14 cellular contexts compared by ENCODE assay signal in the genomic region with DNA sequence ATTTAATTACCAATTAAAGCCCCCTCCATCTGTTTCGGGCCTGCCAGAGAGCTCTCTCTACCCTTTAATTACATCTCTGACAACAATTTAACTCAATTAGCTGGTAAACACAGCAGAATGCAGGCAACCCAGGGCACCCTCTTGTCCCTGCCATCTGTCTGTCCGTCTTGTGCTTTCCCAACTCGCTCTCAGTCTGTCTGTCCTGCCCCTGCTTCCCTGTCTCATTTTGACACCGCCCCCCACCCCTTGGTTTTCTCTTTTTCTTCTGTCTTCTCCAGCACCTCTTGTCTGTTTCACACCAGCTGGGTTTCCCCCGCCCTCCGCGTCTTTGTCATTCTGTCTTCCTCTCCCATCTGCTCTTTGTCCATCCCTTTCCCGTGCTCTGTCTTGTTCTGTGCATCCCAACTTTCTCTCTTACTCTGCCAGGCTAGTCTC. TPM values are rescaled to one million over a fixed set of nuclear protein-coding genes. Genes with fewer than 3 reads are reported as not detected.
DNase-seq lines count a peak whose midpoint lies in the region; ATAC-seq, FAIRE-seq and TF ChIP-seq lines count a peak whose summit lies in the region.
"Had no signal": no experiment of that assay in that cellular context is flagged by ENCODE, and none has a peak within 500 bp of the region (broad histone marks: within the 10 kb centered on the region; RNA-seq: fewer than 3 reads in every experiment).

No MANE protein-coding gene starts in this region.

- H3K9me3 ChIP-seq in HepG2 (ENCODE audit: low read length) (no peaks in the 10 kb centered on the region), right lobe of liver (no peaks in the 10 kb centered on the region), iPS-18a (ENCODE audit: control insufficient read depth, low read depth, low read length) (no peaks in the 10 kb centered on the region)
- H3K9me3 ChIP-seq: body of pancreas, left lung had no signal

- no peak for FAIRE-seq in HepG2 (lab: Jason Lieb, UNC)

- H3K79me2 ChIP-seq in HepG2 (ENCODE audit: insufficient read depth, low read length) = no peaks in the 10 kb centered on the region

- H3K4me3 ChIP-seq in HepG2 (replicated peaks in 1 of 3; ENCODE audit: insufficient read depth in 1 of 3, low read depth in 2 of 3, low read length in 3 of 3) (no peak overlapping the region), right lobe of liver (no peak overlapping the region), iPS-18a (ENCODE audit: low read length) (peak overlapping the region; percentile 29)
- H3K4me3 ChIP-seq: body of pancreas, left lung had no signal

- TF ChIP-seq RAD21 in HepG2 (CRISPR knock-in tag; IDR thresholded peaks at IDR 0.05) = no peak

- intact Hi-C loops in HepG2 (cut with micrococcal nuclease; ENCODE audit: unreplicated experiment) = no loop called here
- intact Hi-C loops in right lobe of liver (cut with DNase I) = no loop called here

- H3K27ac ChIP-seq in HepG2 (ENCODE audit: extremely low read length, insufficient read depth, low read length) (no peak overlapping the region), right lobe of liver (peak overlapping the region in 1 of 3 donors; percentile 12), iPS-18a (ENCODE audit: low read length) (peak overlapping the region; percentile 94)

- no peak for TF ChIP-seq CTCF in HepG2 (CRISPR knock-in tag; IDR thresholded peaks at IDR 0.05)
- no peak for TF ChIP-seq CTCF in right lobe of liver (IDR thresholded peaks at IDR 0.05)

- no peak overlapping the region for H3K4me2 ChIP-seq in HepG2 (ENCODE audit: low read depth, low read length)

- peaks cover 20% of the 10 kb centered on the region for H3K4me1 ChIP-seq in HepG2 (ENCODE audit: insufficient read depth, low read length)
- H3K4me1 ChIP-seq in right lobe of liver = no peaks in the 10 kb centered on the region
- peaks cover 48% of the 10 kb centered on the region for H3K4me1 ChIP-seq in iPS-18a (ENCODE audit: control insufficient read depth, low read depth, low read length)

- H3K36me3 ChIP-seq in HepG2 (replicated peaks in 1 of 2; ENCODE audit: control insufficient read depth in 1 of 2, insufficient read depth in 2 of 2, low read length in 2 of 2) = no peaks in the 10 kb centered on the region
- no peaks in the 10 kb centered on the region for H3K36me3 ChIP-seq in right lobe of liver
- H3K36me3 ChIP-seq in iPS-18a (ENCODE audit: control insufficient read depth, low read depth, low read length) = no peaks in the 10 kb centered on the region
- H3K36me3 ChIP-seq: left lung had no signal

- CTCF ChIA-PET in HepG2 (lab: Yijun Ruan, JAX; ENCODE audit: low intra/inter-chr PET ratio, low total read pairs) = no interaction called here

- peaks cover 2 to 31% of the 10 kb centered on the region in 2 experiments; a peak in 4 of 5 replicates for H3K27me3 ChIP-seq in HepG2 (ENCODE audit: control insufficient read depth in 1 of 2, insufficient read depth in 2 of 2, low read length in 2 of 2)
- no peaks in the 10 kb centered on the region for H3K27me3 ChIP-seq in right lobe of liver
- H3K27me3 ChIP-seq in iPS-18a (ENCODE audit: control insufficient read depth, insufficient read depth, low read length) = no peaks in the 10 kb centered on the region
- H3K27me3 ChIP-seq: body of pancreas had no signal

- in situ Hi-C loops in HepG2 (cut with HindIII; ENCODE audit: extremely low pct_ligation_motif_present, low pct_unique_long_range_greater_than_20kb) = no loop called here

- 70% methylated on average over 8 of the region's 8 CpGs for WGBS in HepG2 (ENCODE audit: low lambda C conversion rate)
- 54% methylated on average over 7 of the region's 8 CpGs for WGBS in right lobe of liver (ENCODE audit: insufficient coverage, low coverage, low lambda C conversion rate, missing lambda C conversion rate)

- TF ChIP-seq POLR2A in HepG2 (IDR thresholded peaks at IDR 0.05; ENCODE audit: insufficient read depth in 1 of 2, low read depth in 2 of 2, low read length in 2 of 2) (no peak), right lobe of liver (IDR thresholded peaks at IDR 0.05) (no peak)

- POLR2A ChIA-PET in HepG2 (lab: Yijun Ruan, JAX) = no interaction called here

- no peaks in the 10 kb centered on the region for H4K20me1 ChIP-seq in HepG2 (ENCODE audit: insufficient read depth, low read length)

- DNase-seq in HepG2 (ENCODE audit: low spot score) (no peak), right lobe of liver (no peak), NCI-H82 treated with DMSO at 0.1 percent for 48 hours (lab: John Stamatoyannopoulos, UW; ENCODE audit: unreplicated experiment) (peak; percentile 100), dermis blood vessel endothelial cell (no peak), AG08396 (ENCODE audit: low spot score) (no peak)
- no peak for DNase-seq in stimulated activated naive CD4-positive, alpha-beta T cell (lab: John Stamatoyannopoulos, UW)
- DNase-seq: activated CD8-positive, alpha-beta memory T cell treated with anti-CD3 and anti-CD28 coated beads, Interleukin-2, amount 50 U/mL, for 48 hours; body of pancreas; KG1; left lung had no signal

- H3K9ac ChIP-seq in HepG2 (ENCODE audit: insufficient read depth, low read depth, low read length) (no peak overlapping the region), iPS-18a (ENCODE audit: low read length) (peak overlapping the region; percentile 63)

- no peak for ATAC-seq in HepG2
- ATAC-seq in right lobe of liver = no peak
- no peak for ATAC-seq in HG03045 (IDR thresholded peaks at IDR 0.05; ENCODE audit: unreplicated experiment)
- ATAC-seq: body of pancreas, left lung had no signal

- no peak overlapping the region for H2AFZ ChIP-seq in HepG2 (ENCODE audit: low read length)

- TF ChIP-seq EP300 in HepG2 (IDR thresholded peaks at IDR 0.05; ENCODE audit: low read depth in 2 of 2, low read length in 2 of 2) (no peak), HepG2 (CRISPR knock-in tag; IDR thresholded peaks at IDR 0.05; ENCODE audit: borderline replicate concordance) (no peak)

- no TSS peak for BruUV-seq in HepG2 (replicated peaks; lab: Mats Ljungman, UMichigan)

RNA-seq across cellular contexts. Expression of a gene that starts 32.8 kb away (rescaled TPM):
- 86.8 and 128 TPM in 2 replicates for total RNA-seq in HepG2 (2016; rRNA removed; fragmentation: Illumina TruSeq; extraction: Trizol)
- total RNA-seq in HepG2 (2016; cell fraction: cytosol; rRNA removed; fragmentation: Illumina TruSeq; extraction: Trizol; ENCODE audit: low read depth) = 13.1 and 20.6 TPM in 2 replicates
- 90.9 and 132 TPM in 2 replicates for total RNA-seq in HepG2 (2016; cell fraction: insoluble cytoplasmic fraction; rRNA removed; fragmentation: Illumina TruSeq; extraction: Trizol)
- total RNA-seq in HepG2 (2016; cell fraction: membrane; rRNA removed; fragmentation: Illumina TruSeq; extraction: Trizol) = 26.2 and 30.9 TPM in 2 replicates
- 159 and 187 TPM in 2 replicates for total RNA-seq in HepG2 (2016; cell fraction: nucleus; rRNA removed; fragmentation: Illumina TruSeq; extraction: Trizol)
- polyA plus RNA-seq in HepG2 (2011; rRNA removed) = 154 and 183 TPM in 2 replicates
- 59.3 and 67.0 TPM in 2 replicates for polyA plus RNA-seq in HepG2 (2011; cell fraction: cytosol; rRNA removed)
- 2,013 and 2,090 TPM in 2 replicates for polyA plus RNA-seq in HepG2 (2011; cell fraction: nucleus; rRNA removed)
- 136 and 152 TPM in 2 replicates for polyA plus RNA-seq in HepG2 (2012)
- polyA plus RNA-seq in HepG2 (2016; cell fraction: cytosol; fragmentation: Illumina TruSeq; extraction: Trizol; ENCODE audit: low read depth) = 10.8 and 13.3 TPM in 2 replicates
- polyA plus RNA-seq in HepG2 (2016; cell fraction: insoluble cytoplasmic fraction; fragmentation: Illumina TruSeq; extraction: Trizol; ENCODE audit: low read depth) = 72.7 and 80.7 TPM in 2 replicates
- polyA plus RNA-seq in HepG2 (2016; cell fraction: membrane; fragmentation: Illumina TruSeq; extraction: Trizol; ENCODE audit: low read depth) = 16.6 and 19.4 TPM in 2 replicates
- polyA plus RNA-seq in HepG2 (2016; cell fraction: nucleus; fragmentation: Illumina TruSeq; extraction: Trizol; ENCODE audit: insufficient read depth, low read depth) = 373 and 385 TPM in 2 replicates
- polyA minus RNA-seq in HepG2 (2011; rRNA and poly(A)+ RNA removed; ENCODE audit: low replicate concordance) = 116 and 143 TPM in 2 replicates
- polyA minus RNA-seq in HepG2 (2011; cell fraction: cytosol; rRNA and poly(A)+ RNA removed) = 25.7 and 29.3 TPM in 2 replicates
- 252 and 268 TPM in 2 replicates for polyA minus RNA-seq in HepG2 (2011; cell fraction: nucleus; rRNA and poly(A)+ RNA removed)
- total RNA-seq in right lobe of liver = 100 to 1,000 TPM in 3 of 6 experiments, 10 to 100 TPM in 3; 47.3 to 119 (median 99.7) TPM
- 48.0 and 76.6 TPM in 2 replicates for total RNA-seq in dermis blood vessel endothelial cell

RNA-seq across cellular contexts. Expression of a gene that starts 33.9 kb away (rescaled TPM):
- 0.74 and 1.5 TPM in 2 replicates for total RNA-seq in HepG2 (2016; rRNA removed; fragmentation: Illumina TruSeq; extraction: Trizol)
- total RNA-seq in HepG2 (2016; cell fraction: cytosol; rRNA removed; fragmentation: Illumina TruSeq; extraction: Trizol; ENCODE audit: low read depth) = 0.81 and 1.5 TPM in 2 replicates
- 0.91 TPM in 1 of 2 replicates, not detected in the other for total RNA-seq in HepG2 (2016; cell fraction: insoluble cytoplasmic fraction; rRNA removed; fragmentation: Illumina TruSeq; extraction: Trizol)
- total RNA-seq in HepG2 (2016; cell fraction: membrane; rRNA removed; fragmentation: Illumina TruSeq; extraction: Trizol) = 0.96 and 1.8 TPM in 2 replicates
- 1.4 TPM in 1 of 2 replicates, not detected in the other for total RNA-seq in HepG2 (2016; cell fraction: nucleus; rRNA removed; fragmentation: Illumina TruSeq; extraction: Trizol)
- polyA plus RNA-seq in HepG2 (2011; rRNA removed) = 0.48 and 0.61 TPM in 2 replicates
- polyA plus RNA-seq in HepG2 (2011; cell fraction: cytosol; rRNA removed) = 0.48 and 0.96 TPM in 2 replicates
- polyA plus RNA-seq in HepG2 (2011; cell fraction: nucleus; rRNA removed) = 0.68 and 0.90 TPM in 2 replicates
- polyA plus RNA-seq in HepG2 (2012) = 0.63 and 1.8 TPM in 2 replicates
- 2.3 and 2.4 TPM in 2 replicates for polyA plus RNA-seq in HepG2 (2016; cell fraction: cytosol; fragmentation: Illumina TruSeq; extraction: Trizol; ENCODE audit: low read depth)
- 0.87 and 4.9 TPM in 2 replicates for polyA plus RNA-seq in HepG2 (2016; cell fraction: insoluble cytoplasmic fraction; fragmentation: Illumina TruSeq; extraction: Trizol; ENCODE audit: low read depth)
- 1.1 and 2.1 TPM in 2 replicates for polyA plus RNA-seq in HepG2 (2016; cell fraction: membrane; fragmentation: Illumina TruSeq; extraction: Trizol; ENCODE audit: low read depth)
- polyA plus RNA-seq in HepG2 (2016; cell fraction: nucleus; fragmentation: Illumina TruSeq; extraction: Trizol; ENCODE audit: insufficient read depth, low read depth) = 2.4 TPM in 1 of 2 replicates, not detected in the other
- 0.50 and 0.94 TPM in 2 replicates for polyA minus RNA-seq in HepG2 (2011; rRNA and poly(A)+ RNA removed; ENCODE audit: low replicate concordance)
- not detected in 2 replicates for polyA minus RNA-seq in HepG2 (2011; cell fraction: cytosol; rRNA and poly(A)+ RNA removed)
- 0.77 TPM in 1 of 2 replicates, not detected in the other for polyA minus RNA-seq in HepG2 (2011; cell fraction: nucleus; rRNA and poly(A)+ RNA removed)
- 10 to 100 TPM; 18.9 to 26.6 (median 23.8) TPM for total RNA-seq in right lobe of liver
- 3.8 and 6.5 TPM in 2 replicates for total RNA-seq in dermis blood vessel endothelial cell

RNA-seq across cellular contexts. Expression of a gene that starts 44.5 kb away (rescaled TPM):
- 53.7 and 67.0 TPM in 2 replicates for total RNA-seq in HepG2 (2016; rRNA removed; fragmentation: Illumina TruSeq; extraction: Trizol)
- 4.7 and 5.3 TPM in 2 replicates for total RNA-seq in HepG2 (2016; cell fraction: cytosol; rRNA removed; fragmentation: Illumina TruSeq; extraction: Trizol; ENCODE audit: low read depth)
- total RNA-seq in HepG2 (2016; cell fraction: insoluble cytoplasmic fraction; rRNA removed; fragmentation: Illumina TruSeq; extraction: Trizol) = 48.3 and 75.7 TPM in 2 replicates
- total RNA-seq in HepG2 (2016; cell fraction: membrane; rRNA removed; fragmentation: Illumina TruSeq; extraction: Trizol) = 18.1 and 20.9 TPM in 2 replicates
- 60.7 and 74.8 TPM in 2 replicates for total RNA-seq in HepG2 (2016; cell fraction: nucleus; rRNA removed; fragmentation: Illumina TruSeq; extraction: Trizol)
- polyA plus RNA-seq in HepG2 (2011; rRNA removed) = 234 and 278 TPM in 2 replicates
- 165 and 176 TPM in 2 replicates for polyA plus RNA-seq in HepG2 (2011; cell fraction: cytosol; rRNA removed)
- polyA plus RNA-seq in HepG2 (2011; cell fraction: nucleus; rRNA removed) = 160 and 175 TPM in 2 replicates
- polyA plus RNA-seq in HepG2 (2012) = 180 and 241 TPM in 2 replicates
- 4.2 and 4.4 TPM in 2 replicates for polyA plus RNA-seq in HepG2 (2016; cell fraction: cytosol; fragmentation: Illumina TruSeq; extraction: Trizol; ENCODE audit: low read depth)
- polyA plus RNA-seq in HepG2 (2016; cell fraction: insoluble cytoplasmic fraction; fragmentation: Illumina TruSeq; extraction: Trizol; ENCODE audit: low read depth) = 37.5 and 44.9 TPM in 2 replicates
- 11.3 and 11.8 TPM in 2 replicates for polyA plus RNA-seq in HepG2 (2016; cell fraction: membrane; fragmentation: Illumina TruSeq; extraction: Trizol; ENCODE audit: low read depth)
- 92.7 and 103 TPM in 2 replicates for polyA plus RNA-seq in HepG2 (2016; cell fraction: nucleus; fragmentation: Illumina TruSeq; extraction: Trizol; ENCODE audit: insufficient read depth, low read depth)
- polyA minus RNA-seq in HepG2 (2011; rRNA and poly(A)+ RNA removed; ENCODE audit: low replicate concordance) = 108 and 333 TPM in 2 replicates
- 114 and 124 TPM in 2 replicates for polyA minus RNA-seq in HepG2 (2011; cell fraction: cytosol; rRNA and poly(A)+ RNA removed)
- 57.3 and 65.6 TPM in 2 replicates for polyA minus RNA-seq in HepG2 (2011; cell fraction: nucleus; rRNA and poly(A)+ RNA removed)
- total RNA-seq in right lobe of liver = 100 to 1,000 TPM in 4 of 6 experiments, 10 to 100 TPM in 2; 63.1 to 156 (median 117) TPM
- total RNA-seq in dermis blood vessel endothelial cell = 95.1 and 209 TPM in 2 replicates

RNA-seq across cellular contexts. Expression of a gene that starts 46.0 kb away (rescaled TPM):
- total RNA-seq in HepG2 (2016; rRNA removed; fragmentation: Illumina TruSeq; extraction: Trizol) (2.0 and 2.4 TPM in 2 replicates), right lobe of liver (1 to 10 TPM in 1 of 6 experiments, under 1 TPM in 5; 0.19 to 1.1 (median 0.47) TPM), dermis blood vessel endothelial cell (not detected in 2 replicates)
- 0.40 and 0.62 TPM in 2 replicates for total RNA-seq in HepG2 (2016; cell fraction: cytosol; rRNA removed; fragmentation: Illumina TruSeq; extraction: Trizol; ENCODE audit: low read depth)
- total RNA-seq in HepG2 (2016; cell fraction: insoluble cytoplasmic fraction; rRNA removed; fragmentation: Illumina TruSeq; extraction: Trizol) = 1.9 and 2.5 TPM in 2 replicates
- 0.93 and 1.0 TPM in 2 replicates for total RNA-seq in HepG2 (2016; cell fraction: membrane; rRNA removed; fragmentation: Illumina TruSeq; extraction: Trizol)
- 0.65 and 0.88 TPM in 2 replicates for total RNA-seq in HepG2 (2016; cell fraction: nucleus; rRNA removed; fragmentation: Illumina TruSeq; extraction: Trizol)
- 0.44 and 0.47 TPM in 2 replicates for polyA plus RNA-seq in HepG2 (2011; rRNA removed)
- polyA plus RNA-seq in HepG2 (2011; cell fraction: cytosol; rRNA removed) = 0.64 and 0.77 TPM in 2 replicates
- polyA plus RNA-seq in HepG2 (2011; cell fraction: nucleus; rRNA removed) = 0.37 and 0.81 TPM in 2 replicates
- polyA plus RNA-seq in HepG2 (2012) = 0.49 and 0.95 TPM in 2 replicates
- 0.11 and 0.28 TPM in 2 replicates for polyA plus RNA-seq in HepG2 (2016; cell fraction: cytosol; fragmentation: Illumina TruSeq; extraction: Trizol; ENCODE audit: low read depth)
- polyA plus RNA-seq in HepG2 (2016; cell fraction: insoluble cytoplasmic fraction; fragmentation: Illumina TruSeq; extraction: Trizol; ENCODE audit: low read depth) = 2.2 TPM in 2 replicates
- polyA plus RNA-seq in HepG2 (2016; cell fraction: membrane; fragmentation: Illumina TruSeq; extraction: Trizol; ENCODE audit: low read depth) = 0.43 and 0.52 TPM in 2 replicates
- 1.1 and 1.2 TPM in 2 replicates for polyA plus RNA-seq in HepG2 (2016; cell fraction: nucleus; fragmentation: Illumina TruSeq; extraction: Trizol; ENCODE audit: insufficient read depth, low read depth)
- polyA minus RNA-seq in HepG2 (2011; rRNA and poly(A)+ RNA removed; ENCODE audit: low replicate concordance) = 1.4 TPM in 1 of 2 replicates, not detected in the other
- polyA minus RNA-seq in HepG2 (2011; cell fraction: cytosol; rRNA and poly(A)+ RNA removed) = 0.40 and 0.44 TPM in 2 replicates
- 0.62 TPM in 1 of 2 replicates, not detected in the other for polyA minus RNA-seq in HepG2 (2011; cell fraction: nucleus; rRNA and poly(A)+ RNA removed)
- total RNA-seq: pulmonary artery endothelial cell had no signal
- polyA plus RNA-seq: BJ had no signal
